21 cellular contexts compared by ENCODE assay signal in the genomic region with DNA sequence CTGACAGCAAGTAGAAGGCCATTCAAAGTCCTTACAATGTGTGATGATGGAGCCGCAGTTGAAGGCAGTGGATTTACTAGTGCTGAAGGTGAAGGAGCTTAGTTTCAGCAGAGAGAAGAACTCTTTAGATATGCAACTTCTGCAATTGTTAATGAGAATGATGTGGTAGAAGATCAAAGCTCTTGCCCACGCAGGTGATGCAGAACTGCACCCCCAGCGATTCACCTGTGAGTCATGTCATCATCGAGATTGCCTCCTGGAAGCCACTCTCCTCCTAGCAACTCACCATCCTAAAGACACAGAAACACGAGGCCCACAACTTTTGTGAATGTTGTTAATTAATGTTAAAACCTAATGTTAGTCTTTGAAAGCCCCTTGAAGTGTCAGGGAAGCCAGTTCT.
"Had no signal": no experiment of that assay in that cellular context is flagged by ENCODE, and none has a peak within 500 bp of the region (broad histone marks: within the 10 kb centered on the region; RNA-seq: fewer than 3 reads in every experiment).

No MANE protein-coding gene starts in this region.

- H3K4me3 ChIP-seq: SJSA1, SK-N-MC had no signal

- H3K27ac ChIP-seq: SJSA1, SK-N-MC had no signal

- H3K9me3 ChIP-seq: SJSA1 had no signal

- H3K36me3 ChIP-seq: SJSA1 had no signal

- DNase-seq: KBM-7, MV-4-11, NCI-H1048, NCI-H1105, NCI-H1417, NCI-H1436 treated with DMSO at 0.1 percent for 48 hours, NCI-H1694, NCI-H187 treated with DMSO at 0.1 percent for 48 hours, NCI-H2081 treated with DMSO at 0.1 percent for 48 hours, NCI-H2171, NCI-H226, NCI-H446, NCI-H510A, NCI-H524 treated with DMSO at 0.1 percent for 48 hours, NCI-H69, NCI-H774, Right ventricle myocardium superior, RPMI8226, SIG-M5 had no signal

- H3K27me3 ChIP-seq: SJSA1 had no signal
